In the genomic region with DNA sequence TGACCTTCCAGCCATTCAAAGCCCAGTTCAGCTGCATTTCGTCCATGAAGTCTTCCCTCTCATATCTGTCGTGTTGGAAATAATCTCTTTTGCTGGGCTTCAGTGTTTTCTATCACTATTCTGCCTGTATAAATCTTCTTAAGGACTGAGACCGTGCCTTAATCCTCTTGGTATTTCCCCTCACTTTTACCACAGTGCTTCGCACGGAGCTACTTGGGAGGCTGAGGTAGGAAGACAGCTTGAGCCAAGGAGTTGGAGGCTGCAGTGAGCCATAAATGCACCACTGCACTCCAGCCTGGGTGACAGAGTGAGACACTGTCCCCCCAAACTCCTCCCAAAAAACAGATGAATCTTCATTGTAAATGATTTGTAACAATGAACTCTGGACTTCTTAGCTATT, we compare ENCODE assay signal across 18 cellular contexts.
"Had no signal": no experiment of that assay in that cellular context is flagged by ENCODE, and none has a peak within 500 bp of the region (broad histone marks: within the 10 kb centered on the region; RNA-seq: fewer than 3 reads in every experiment).

No MANE protein-coding gene starts in this region.

- H3K4me1 ChIP-seq: esophagus muscularis mucosa, foreskin keratinocyte, lower lobe of right lung, right atrium auricular region had no signal

- H3K4me3 ChIP-seq: esophagus muscularis mucosa, lower lobe of right lung, mucosa of descending colon, right atrium auricular region, transverse colon had no signal

- H3K27ac ChIP-seq: esophagus muscularis mucosa, foreskin keratinocyte, lower lobe of right lung, right atrium auricular region, transverse colon had no signal

- H3K27me3 ChIP-seq: esophagus muscularis mucosa, foreskin keratinocyte, right atrium auricular region, transverse colon had no signal

- ATAC-seq: foreskin keratinocyte; left cardiac atrium; lower lobe of right lung; mucosa of descending colon; naive thymus-derived CD8-positive, alpha-beta T cell; stimulated activated naive CD8-positive, alpha-beta T cell treated with anti-CD3 and anti-CD28 coated beads, Interleukin-15, Interleukin-2, amounts not matched to agents 100 U/mL and 50 U/mL, for 24 hours; T-cell had no signal

- DNase-seq: activated CD4-positive, CD25-positive, alpha-beta regulatory T cell treated with anti-CD3 and anti-CD28 coated beads, Interleukin-2, amount 50 U/mL, for 72 hours; activated effector memory CD4-positive, alpha-beta T cell treated with Interleukin-2 at 50 U/mL for 16 hours; activated T-cell treated with anti-CD3 and anti-CD28 coated beads, Interleukin-2, amount 50 U/mL, for 24 hours; amniotic stem cell; foreskin keratinocyte; immature natural killer cell; left cardiac atrium; lower lobe of right lung; mucosa of descending colon; naive thymus-derived CD8-positive, alpha-beta T cell; small intestine; stimulated activated CD4-positive, alpha-beta T cell treated with anti-CD3 and anti-CD28 coated beads, Interleukin-4, amount 100 ng/mL, for 4 hours; stimulated activated naive CD8-positive, alpha-beta T cell treated with anti-CD3 and anti-CD28 coated beads, Interleukin-15, Interleukin-2, amounts not matched to agents 100 U/mL and 50 U/mL, for 24 hours; T-cell; T-helper 9 cell; transverse colon had no signal

- H3K36me3 ChIP-seq: esophagus muscularis mucosa, lower lobe of right lung, right atrium auricular region, transverse colon had no signal

- H3K9me3 ChIP-seq: esophagus muscularis mucosa, lower lobe of right lung, mucosa of descending colon, right atrium auricular region, transverse colon had no signal
